Comparison of ENCODE assay signal across 34 cellular contexts in genomic region chr7:5309146-5309545, GRCh38.
"Had no signal": no experiment of that assay in that cellular context is flagged by ENCODE, and none has a peak within 500 bp of the region (broad histone marks: within the 10 kb centered on the region; RNA-seq: fewer than 3 reads in every experiment).

No MANE protein-coding gene starts in this region.

- H3K27ac ChIP-seq: ascending aorta, cardiac muscle cell, VCaP had no signal

- H3K9me3 ChIP-seq: ascending aorta had no signal

- H3K4me3 Mint-ChIP-seq: activated B cell treated with CpG ODN at 0.5 μM for 24 hours; activated CD4-positive, alpha-beta memory T cell treated with anti-CD3 and anti-CD28 coated beads for 36 hours; activated CD4-positive, alpha-beta T cell treated with anti-CD3 and anti-CD28 coated beads, Interleukin-2, amount 10 ng/mL, durations not matched to agents 24 days and 14 days; activated CD8-positive, alpha-beta T cell treated with anti-CD3 and anti-CD28 coated beads for 36 hours; activated naive CD4-positive, alpha-beta T cell treated with anti-CD3 and anti-CD28 coated beads for 36 hours; activated naive CD8-positive, alpha-beta T cell treated with anti-CD3 and anti-CD28 coated beads for 36 hours; activated T-cell treated with anti-CD3 and anti-CD28 coated beads, Interleukin-2, amount 50 U/mL, for 4 hours; activated T-cell treated with anti-CD3 and anti-CD28 coated beads, Interleukin-2, amount 50 U/mL, for 72 hours; activated T-helper 1 cell treated with anti-CD3 and anti-CD28 coated beads, Interleukin-12 subunit alpha, Interleukin-12 subunit beta, Interleukin-2, Interleukin-4 antibody, amounts not matched to agents 30 ng/mL and 10 ng/mL and 1 ng/mL, durations not matched to agents 14 hours and 24 hours and 36 hours; activated T-helper 17 cell treated with anti-CD3 and anti-CD28 coated beads, Interleukin-2, amount 50 U/mL, for 72 hours; brain; central memory CD8-positive, alpha-beta T cell; T-helper 1 cell treated with Interleukin-12 subunit alpha and Interleukin-12 subunit beta and Interleukin-4 antibody, amounts not matched to agents 30 μg/mL and 1 μg/mL, for 36 hours; T-helper 2 cell treated with Interferon-gamma antibody and Interleukin-4, amounts not matched to agents 5 μg/mL and 100 μg/mL, for 36 hours had no signal

- H3K27me3 Mint-ChIP-seq: activated B cell treated with CpG ODN at 0.5 μM for 24 hours; activated CD4-positive, alpha-beta memory T cell treated with anti-CD3 and anti-CD28 coated beads for 36 hours; activated CD4-positive, alpha-beta T cell treated with anti-CD3 and anti-CD28 coated beads, Interleukin-2, amount 10 ng/mL, durations not matched to agents 24 days and 14 days; activated CD8-positive, alpha-beta T cell treated with anti-CD3 and anti-CD28 coated beads for 36 hours; activated naive CD8-positive, alpha-beta T cell treated with anti-CD3 and anti-CD28 coated beads for 36 hours; activated T-helper 17 cell treated with anti-CD3 and anti-CD28 coated beads, Interleukin-2, amount 50 U/mL, for 72 hours; brain; central memory CD8-positive, alpha-beta T cell had no signal

- H3K4me1 ChIP-seq: ascending aorta had no signal

- H3K27me3 ChIP-seq: ascending aorta, cardiac muscle cell had no signal

- H3K4me1 Mint-ChIP-seq: activated B cell treated with CpG ODN at 0.5 μM for 24 hours; activated CD4-positive, alpha-beta T cell treated with anti-CD3 and anti-CD28 coated beads, Interleukin-2, amount 10 ng/mL, durations not matched to agents 24 days and 14 days; activated naive CD8-positive, alpha-beta T cell treated with anti-CD3 and anti-CD28 coated beads for 36 hours; brain; central memory CD8-positive, alpha-beta T cell had no signal

- H3K4me3 ChIP-seq: ascending aorta, cardiac muscle cell had no signal

- H3K27ac Mint-ChIP-seq: activated B cell treated with CpG ODN at 0.5 μM for 24 hours; activated CD4-positive, alpha-beta memory T cell treated with anti-CD3 and anti-CD28 coated beads for 36 hours; activated CD4-positive, alpha-beta T cell treated with anti-CD3 and anti-CD28 coated beads, Interleukin-2, amount 10 ng/mL, durations not matched to agents 24 days and 14 days; activated CD8-positive, alpha-beta T cell treated with anti-CD3 and anti-CD28 coated beads for 36 hours; activated naive CD4-positive, alpha-beta T cell treated with anti-CD3 and anti-CD28 coated beads for 36 hours; activated naive CD8-positive, alpha-beta T cell treated with anti-CD3 and anti-CD28 coated beads for 36 hours; activated T-cell treated with anti-CD3 and anti-CD28 coated beads, Interleukin-2, amount 50 U/mL, for 72 hours; T-helper 1 cell treated with Interleukin-12 subunit alpha and Interleukin-12 subunit beta and Interleukin-4 antibody, amounts not matched to agents 30 μg/mL and 1 μg/mL, for 36 hours; T-helper 2 cell treated with Interferon-gamma antibody and Interleukin-4, amounts not matched to agents 5 μg/mL and 100 μg/mL, for 36 hours had no signal

- H3K9me3 Mint-ChIP-seq: activated B cell treated with CpG ODN at 0.5 μM for 24 hours; activated CD4-positive, alpha-beta memory T cell treated with anti-CD3 and anti-CD28 coated beads for 36 hours; activated CD4-positive, alpha-beta T cell treated with anti-CD3 and anti-CD28 coated beads, Interleukin-2, amount 10 ng/mL, durations not matched to agents 24 days and 14 days; activated CD8-positive, alpha-beta T cell treated with anti-CD3 and anti-CD28 coated beads for 36 hours; activated naive CD4-positive, alpha-beta T cell treated with anti-CD3 and anti-CD28 coated beads for 36 hours; activated naive CD4-positive, alpha-beta T cell treated with anti-CD3 and anti-CD28 coated beads, Interleukin-2, amount 50 U/mL, for 72 hours; activated naive CD8-positive, alpha-beta T cell treated with anti-CD3 and anti-CD28 coated beads for 36 hours; activated T-cell treated with anti-CD3 and anti-CD28 coated beads, Interleukin-2, amount 50 U/mL, for 4 hours; activated T-cell treated with anti-CD3 and anti-CD28 coated beads, Interleukin-2, amount 50 U/mL, for 72 hours; activated T-helper 1 cell treated with anti-CD3 and anti-CD28 coated beads, Interleukin-12 subunit alpha, Interleukin-12 subunit beta, Interleukin-2, Interleukin-4 antibody, amounts not matched to agents 30 ng/mL and 10 ng/mL and 1 ng/mL, durations not matched to agents 14 hours and 24 hours and 36 hours; activated T-helper 17 cell treated with anti-CD3 and anti-CD28 coated beads, Interleukin-2, amount 50 U/mL, for 72 hours; brain; central memory CD8-positive, alpha-beta T cell; T-helper 1 cell treated with Interleukin-12 subunit alpha and Interleukin-12 subunit beta and Interleukin-4 antibody, amounts not matched to agents 30 μg/mL and 1 μg/mL, for 36 hours; T-helper 2 cell treated with Interferon-gamma antibody and Interleukin-4, amounts not matched to agents 5 μg/mL and 100 μg/mL, for 36 hours had no signal

- DNase-seq: activated B cell treated with CpG ODN at 0.5 μM for 24 hours; activated CD4-positive, alpha-beta memory T cell treated with anti-CD3 and anti-CD28 coated beads for 36 hours; activated CD4-positive, alpha-beta T cell treated with anti-CD3 and anti-CD28 coated beads for 4 hours; activated CD4-positive, alpha-beta T cell treated with anti-CD3 and anti-CD28 coated beads, Interleukin-2, amount 10 ng/mL, durations not matched to agents 24 days and 14 days; activated CD4-positive, CD25-positive, alpha-beta regulatory T cell treated with anti-CD3 and anti-CD28 coated beads, Interleukin-2, amount 50 U/mL, for 72 hours; activated CD8-positive, alpha-beta memory T cell treated with anti-CD3 and anti-CD28 coated beads, Interleukin-2, amount 50 U/mL, for 4 hours; activated CD8-positive, alpha-beta T cell treated with anti-CD3 and anti-CD28 coated beads for 36 hours; activated effector memory CD4-positive, alpha-beta T cell treated with anti-CD3 and anti-CD28 coated beads, Interleukin-2, amount 50 U/mL, for 16 hours; activated gamma-delta T cell treated with Interleukin-2 at 50 U/mL for 16 hours; activated naive CD4-positive, alpha-beta T cell; activated naive CD4-positive, alpha-beta T cell treated with anti-CD3 and anti-CD28 coated beads for 36 hours; activated naive CD4-positive, alpha-beta T cell treated with anti-CD3 and anti-CD28 coated beads, Interleukin-2, amount 50 U/mL, for 16 hours; activated naive CD8-positive, alpha-beta T cell treated with anti-CD3 and anti-CD28 coated beads for 36 hours; activated T-cell treated with anti-CD3 and anti-CD28 coated beads for 4 hours; activated T-cell treated with anti-CD3 and anti-CD28 coated beads, Interleukin-2, amount 50 U/mL, for 1 hour; activated T-cell treated with anti-CD3 and anti-CD28 coated beads, Interleukin-2, amount 50 U/mL, for 4 hours; activated T-cell treated with anti-CD3 and anti-CD28 coated beads, Interleukin-2, amount 50 U/mL, for 72 hours; amygdala; anterior cingulate cortex; caudate nucleus; cerebellar nuclear complex; T-helper 1 cell; T-helper 2 cell; T-helper 9 cell had no signal
